ENCODE assay signal across 1 cellular context in genomic region chrX:119605739-119606507, GRCh38.
TF ChIP-seq lines count a peak whose summit lies in the region.

Gene NKRF (minus strand): TSS chrX:119606424.

TF ChIP-seq in K562, 482 proteins besides CTCF, POLR2A, EP300 and RAD21 (continued from another document and continues in another):
- TF ChIP-seq ZNF318 (IDR thresholded peaks at IDR 0.05; ENCODE audit: borderline replicate concordance in 1 of 2, low read depth in 1 of 2), result no peak
- no peak for TF ChIP-seq NR4A1 (CRISPR knock-in tag; IDR thresholded peaks at IDR 0.05)
- no peak for TF ChIP-seq NR4A1 (tag; IDR thresholded peaks at IDR 0.05)
- TF ChIP-seq PML (IDR thresholded peaks at IDR 0.05; ENCODE audit: low read length), result peak; percentile 86
- TF ChIP-seq CEBPG (CRISPR knock-in tag; IDR thresholded peaks at IDR 0.05), result no peak
- no peak for TF ChIP-seq CEBPG (tag; conservative IDR thresholded peaks at IDR 0.05 in 1 of 2, IDR thresholded peaks at IDR 0.05 in 1 of 2)
- no peak for TF ChIP-seq IRF9 (tag; IDR thresholded peaks at IDR 0.05)
- TF ChIP-seq E2F8 (IDR thresholded peaks at IDR 0.05; ENCODE audit: low read depth, partially characterized antibody), result no peak
- TF ChIP-seq ZNF311 (CRISPR knock-in tag; IDR thresholded peaks at IDR 0.05), result no peak
- 0 out of 2 replicates have a peak, but pooled peaks have one; percentile 90 for TF ChIP-seq ZHX1 (conservative IDR thresholded peaks at IDR 0.05; ENCODE audit: low read length)
- no peak for TF ChIP-seq PRMT5 (CRISPR knock-in tag; IDR thresholded peaks at IDR 0.05)
- peak; percentile 27 to 47; a peak in 2 of 4 replicates for TF ChIP-seq MAZ (CRISPR knock-in tag; conservative IDR thresholded peaks at IDR 0.05 in 1 of 2, IDR thresholded peaks at IDR 0.05 in 1 of 2)
- no peak for TF ChIP-seq ZNF512 (tag; IDR thresholded peaks at IDR 0.05)
- no peak for TF ChIP-seq ZNF507 (tag; conservative IDR thresholded peaks at IDR 0.05)
- TF ChIP-seq ZNF175 (CRISPR knock-in tag; IDR thresholded peaks at IDR 0.05; ENCODE audit: low read depth), result no peak
- TF ChIP-seq FOXA1 (IDR thresholded peaks at IDR 0.05; ENCODE audit: borderline replicate concordance), result no peak
- no peak for TF ChIP-seq KHSRP (IDR thresholded peaks at IDR 0.05)
- TF ChIP-seq ZNF589 (CRISPR knock-in tag; IDR thresholded peaks at IDR 0.05; ENCODE audit: low read depth), result no peak
- no peak for TF ChIP-seq PHF21A (IDR thresholded peaks at IDR 0.05; ENCODE audit: borderline replicate concordance, low read depth)
- peak; percentile 27 for TF ChIP-seq HMGN3 (IDR thresholded peaks at IDR 0.05; ENCODE audit: borderline replicate concordance, extremely low read depth, insufficient read length, low read depth, low read length)
- peak; percentile 66 for TF ChIP-seq SAP30 (IDR thresholded peaks at IDR 0.05; ENCODE audit: borderline replicate concordance, insufficient read depth, low read depth, low read length, poor library complexity, severe bottlenecking)
- TF ChIP-seq ZNF766 (CRISPR knock-in tag; conservative IDR thresholded peaks at IDR 0.05), result no peak
- no peak for TF ChIP-seq SMARCB1 (IDR thresholded peaks at IDR 0.05; ENCODE audit: insufficient read length, low read depth)
- TF ChIP-seq FOXK2 (conservative IDR thresholded peaks at IDR 0.05 in 1 of 2, IDR thresholded peaks at IDR 0.05 in 1 of 2; ENCODE audit: low read depth in 2 of 2), result no peak
- no peak for TF ChIP-seq E2F4 (CRISPR knock-in tag; IDR thresholded peaks at IDR 0.05; ENCODE audit: low read depth)
- peak; percentile 50; the same call in 1 of the 2 replicates for TF ChIP-seq GABPB1 (CRISPR knock-in tag; IDR thresholded peaks at IDR 0.05)
- TF ChIP-seq ELK3 (CRISPR knock-in tag; IDR thresholded peaks at IDR 0.05), result no peak
- no peak for TF ChIP-seq NELFE (IDR thresholded peaks at IDR 0.05; ENCODE audit: insufficient read depth, insufficient read length)
- no peak for TF ChIP-seq MTA2 (IDR thresholded peaks at IDR 0.05; ENCODE audit: low read depth)
- TF ChIP-seq POLR2B (IDR thresholded peaks at IDR 0.05; ENCODE audit: low read depth, partially characterized antibody), result peak; percentile 89
- no peak for TF ChIP-seq FOS (IDR thresholded peaks at IDR 0.05; ENCODE audit: extremely low read depth, insufficient read length)
- TF ChIP-seq L3MBTL2 (IDR thresholded peaks at IDR 0.05), result peak; percentile 79
- no peak for TF ChIP-seq SMAD3 (CRISPR knock-in tag; conservative IDR thresholded peaks at IDR 0.05)
- no peak for TF ChIP-seq ZNF780A (CRISPR knock-in tag; IDR thresholded peaks at IDR 0.05)
- no peak for TF ChIP-seq UBTF (IDR thresholded peaks at IDR 0.05; ENCODE audit: borderline replicate concordance in 1 of 2, low read depth in 2 of 2, low read length in 2 of 2)
- peak; percentile 86 for TF ChIP-seq ZNF384 (IDR thresholded peaks at IDR 0.05; ENCODE audit: low read depth, low read length)
- no peak for TF ChIP-seq POLR3A (IDR thresholded peaks at IDR 0.05; ENCODE audit: borderline replicate concordance, extremely low read depth, insufficient read depth, insufficient read length)
- no peak for TF ChIP-seq DDX20 (tag; IDR thresholded peaks at IDR 0.05; ENCODE audit: low read depth)
- no peak for TF ChIP-seq RCOR1 (IDR thresholded peaks at IDR 0.05; ENCODE audit: borderline replicate concordance in 1 of 2, low read depth in 2 of 2, low read length in 2 of 2)
- 0 out of 2 replicates have a peak, but pooled peaks have one; percentile 17 for TF ChIP-seq NFIC (IDR thresholded peaks at IDR 0.05)
- TF ChIP-seq NCOA1 (IDR thresholded peaks at IDR 0.05; ENCODE audit: low read depth), result no peak
- TF ChIP-seq POLR2H (tag; IDR thresholded peaks at IDR 0.05; ENCODE audit: low read depth), result no peak
